Comparison of ENCODE assay signal across 29 cellular contexts in genomic region chr7:156534925-156535324, GRCh38.
"Had no signal": no experiment of that assay in that cellular context is flagged by ENCODE, and none has a peak within 500 bp of the region (broad histone marks: within the 10 kb centered on the region; RNA-seq: fewer than 3 reads in every experiment).

No MANE protein-coding gene starts in this region.

- FAIRE-seq: islet of Langerhans had no signal

- DNase-seq: effector CD8-positive, alpha-beta T cell; endodermal cell; esophagus squamous epithelium; foreskin melanocyte; glutamatergic neuron; heart right ventricle; hippocampal formation; kidney glomerular epithelial cell; left ventricle myocardium superior; lower lobe of right lung; naive thymus-derived CD8-positive, alpha-beta T cell; nephron progenitor cell; nucleus accumbens; stimulated activated CD4-positive, alpha-beta T cell treated with anti-CD3 and anti-CD28 coated beads, Interleukin-12 subunit alpha, Interleukin-12 subunit beta, amount 100 ng/mL, for 4 hours; stimulated activated CD4-positive, alpha-beta T cell treated with anti-CD3 and anti-CD28 coated beads, Interleukin-1b, Interleukin-23, amount 100 ng/mL, for 48 hours; stimulated activated CD4-positive, alpha-beta T cell treated with anti-CD3 and anti-CD28 coated beads, Interleukin-4, amount 100 ng/mL, for 1 hour; stimulated activated CD8-positive, alpha-beta memory T cell treated with anti-CD3 and anti-CD28 coated beads, Interleukin-4, amount 100 ng/mL, for 48 hours; stimulated activated naive CD4-positive, alpha-beta T cell; stimulated activated naive CD8-positive, alpha-beta T cell treated with anti-CD3 and anti-CD28 coated beads, Interleukin-15, amount 100 ng/mL, for 72 hours; transverse colon; upper lobe of right lung; uterus had no signal

- H3K4me2 ChIP-seq: smooth muscle cell had no signal

- H3K4me1 ChIP-seq: esophagus squamous epithelium, heart right ventricle, lower lobe of right lung, prostate gland, right atrium auricular region, suprapubic skin, transverse colon, upper lobe of right lung, uterus had no signal

- H3K36me3 ChIP-seq: esophagus squamous epithelium, heart right ventricle, lower lobe of right lung, prostate gland, right atrium auricular region, suprapubic skin, transverse colon, upper lobe of right lung, uterus had no signal

- H3K4me1 Mint-ChIP-seq: nephron progenitor cell; stimulated activated naive CD8-positive, alpha-beta T cell treated with anti-CD3 and anti-CD28 coated beads, Interleukin-15, amount 100 ng/mL, for 72 hours had no signal

- H3K4me3 Mint-ChIP-seq: endodermal cell; naive thymus-derived CD8-positive, alpha-beta T cell; nephron progenitor cell; stimulated activated naive CD8-positive, alpha-beta T cell treated with anti-CD3 and anti-CD28 coated beads, Interleukin-15, amount 100 ng/mL, for 72 hours had no signal

- H3K9me3 Mint-ChIP-seq: endodermal cell; stimulated activated naive CD8-positive, alpha-beta T cell treated with anti-CD3 and anti-CD28 coated beads, Interleukin-15, amount 100 ng/mL, for 72 hours had no signal

- H3K4me3 ChIP-seq: esophagus squamous epithelium, heart right ventricle, lower lobe of right lung, prostate gland, right atrium auricular region, smooth muscle cell, suprapubic skin, transverse colon, upper lobe of right lung, uterus had no signal

- H3K27ac Mint-ChIP-seq: endodermal cell; naive thymus-derived CD8-positive, alpha-beta T cell; nephron progenitor cell; stimulated activated naive CD8-positive, alpha-beta T cell treated with anti-CD3 and anti-CD28 coated beads, Interleukin-15, amount 100 ng/mL, for 72 hours had no signal

- ATAC-seq: heart right ventricle; left ventricle myocardium superior; lower lobe of right lung; naive thymus-derived CD8-positive, alpha-beta T cell; sciatic nerve; stimulated activated naive CD8-positive, alpha-beta T cell treated with anti-CD3 and anti-CD28 coated beads, Interleukin-15, amount 100 ng/mL, for 72 hours; upper lobe of right lung had no signal

- H3K27ac ChIP-seq: epithelial cell of prostate, esophagus squamous epithelium, heart right ventricle, lower lobe of right lung, prostate gland, right atrium auricular region, suprapubic skin, transverse colon, upper lobe of right lung, uterus had no signal

- H3K27me3 ChIP-seq: esophagus squamous epithelium, heart right ventricle, right atrium auricular region, suprapubic skin, transverse colon, upper lobe of right lung, uterus had no signal

- H3K9me3 ChIP-seq: esophagus squamous epithelium, heart right ventricle, lower lobe of right lung, prostate gland, right atrium auricular region, suprapubic skin, transverse colon, upper lobe of right lung, uterus had no signal
